25 cellular contexts compared by ENCODE assay signal in the genomic region with DNA sequence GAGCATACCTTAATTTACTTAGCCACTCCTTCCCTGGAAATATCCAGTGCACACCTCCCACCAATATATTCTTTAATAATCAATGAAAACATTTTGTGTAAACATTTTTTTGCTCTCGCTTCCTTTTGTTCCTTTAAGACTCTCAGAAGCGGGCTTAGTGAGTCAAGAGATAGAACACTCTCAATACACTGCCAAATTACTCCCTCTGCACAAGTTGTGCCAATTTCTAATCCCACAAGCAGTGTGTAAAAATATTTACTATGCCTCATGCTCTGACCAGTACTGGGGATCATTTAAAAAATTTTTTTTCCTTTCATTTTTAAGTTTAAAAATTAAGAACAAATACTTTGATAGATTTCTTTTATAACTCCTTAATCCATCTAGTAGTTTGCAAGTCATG. TPM values are rescaled to one million over a fixed set of nuclear protein-coding genes. Genes with fewer than 3 reads are reported as not detected.
A peak's percentile ranks its signal among the peaks of the same experiment; 100 is the strongest.
DNase-seq lines count a peak whose midpoint lies in the region; ATAC-seq, FAIRE-seq and TF ChIP-seq lines count a peak whose summit lies in the region.
"Had no signal": no experiment of that assay in that cellular context is flagged by ENCODE, and none has a peak within 500 bp of the region (broad histone marks: within the 10 kb centered on the region; RNA-seq: fewer than 3 reads in every experiment).

No MANE protein-coding gene starts in this region.

- TF ChIP-seq CTCF in AG10803 (conservative IDR thresholded peaks at IDR 0.05; ENCODE audit: low read length) = no peak
- no peak for TF ChIP-seq CTCF in pancreas (IDR thresholded peaks at IDR 0.05)
- TF ChIP-seq CTCF in activated CD8-positive, alpha-beta T cell treated with anti-CD3 and anti-CD28 coated beads for 36 hours (IDR thresholded peaks at IDR 0.05) = no peak

- H3K27ac Mint-ChIP-seq in activated CD8-positive, alpha-beta T cell treated with anti-CD3 and anti-CD28 coated beads for 36 hours = no peak overlapping the region
- no peak overlapping the region for H3K27ac Mint-ChIP-seq in activated CD4-positive, alpha-beta T cell treated with anti-CD3 and anti-CD28 coated beads, Interleukin-2, amount 10 ng/mL, durations not matched to agents 24 days and 14 days
- H3K27ac Mint-ChIP-seq: CD4-positive, alpha-beta T cell had no signal

- ATAC-seq in pancreas = no peak
- no peak for ATAC-seq in activated CD8-positive, alpha-beta T cell treated with anti-CD3 and anti-CD28 coated beads for 36 hours
- no peak for ATAC-seq in HG03175 (IDR thresholded peaks at IDR 0.05; ENCODE audit: unreplicated experiment)

- DNase-seq in AG10803 (ENCODE audit: low read depth) = peak; percentile 44
- no peak for DNase-seq in RCC 7860 (ENCODE audit: low spot score)
- peak; percentile 44 for DNase-seq in fibroblast of peridontal ligament (ENCODE audit: extremely low read depth)
- DNase-seq in pancreas = no peak
- DNase-seq in activated CD8-positive, alpha-beta T cell treated with anti-CD3 and anti-CD28 coated beads for 36 hours = no peak
- no peak for DNase-seq in activated CD4-positive, alpha-beta T cell treated with anti-CD3 and anti-CD28 coated beads, Interleukin-2, amount 10 ng/mL, durations not matched to agents 24 days and 14 days
- no peak for DNase-seq in stimulated activated CD4-positive, alpha-beta T cell treated with anti-CD3 and anti-CD28 coated beads, Interleukin-2, amount 100 ng/mL, for 48 hours
- DNase-seq: Caco-2; CD4-positive, alpha-beta T cell; H7; MG63; NCI-H1417; NCI-H1694 treated with DMSO at 0.1 percent for 48 hours; NCI-H2081 treated with DMSO at 0.1 percent for 48 hours; NCI-H2171 treated with DMSO at 0.1 percent for 48 hours; NCI-H526; Right ventricle myocardium superior had no signal

- peaks cover 0 to 18% (median 13%) of the 10 kb centered on the region in 3 donors for H3K4me1 ChIP-seq in pancreas
- H3K4me1 ChIP-seq: Caco-2 had no signal

- H3K4me1 Mint-ChIP-seq in activated CD8-positive, alpha-beta T cell treated with anti-CD3 and anti-CD28 coated beads for 36 hours (ENCODE audit: low read depth) = peaks cover 14% of the 10 kb centered on the region
- H3K4me1 Mint-ChIP-seq in activated CD4-positive, alpha-beta T cell treated with anti-CD3 and anti-CD28 coated beads, Interleukin-2, amount 10 ng/mL, durations not matched to agents 24 days and 14 days = peaks cover 10% of the 10 kb centered on the region

- H3K27me3 ChIP-seq in pancreas = peaks cover 0 to 3% (median 0%) of the 10 kb centered on the region in 4 donors
- H3K27me3 ChIP-seq: BLaER1, MG63 had no signal

- H3K27ac ChIP-seq in pancreas = no peak overlapping the region
- H3K27ac ChIP-seq: BLaER1 had no signal

- no peak overlapping the region for H3K4me3 Mint-ChIP-seq in activated CD8-positive, alpha-beta T cell treated with anti-CD3 and anti-CD28 coated beads for 36 hours
- no peak overlapping the region for H3K4me3 Mint-ChIP-seq in activated CD4-positive, alpha-beta T cell treated with anti-CD3 and anti-CD28 coated beads, Interleukin-2, amount 10 ng/mL, durations not matched to agents 24 days and 14 days
- H3K4me3 Mint-ChIP-seq: CD4-positive, alpha-beta T cell had no signal

- H3K27me3 Mint-ChIP-seq in activated CD8-positive, alpha-beta T cell treated with anti-CD3 and anti-CD28 coated beads for 36 hours = no peaks in the 10 kb centered on the region
- H3K27me3 Mint-ChIP-seq in activated CD4-positive, alpha-beta T cell treated with anti-CD3 and anti-CD28 coated beads, Interleukin-2, amount 10 ng/mL, durations not matched to agents 24 days and 14 days = no peaks in the 10 kb centered on the region
- H3K27me3 Mint-ChIP-seq: CD4-positive, alpha-beta T cell had no signal

- peak; percentile 44 for FAIRE-seq in RCC 7860 (lab: Jason Lieb, UNC)
- FAIRE-seq in pancreas (lab: Jason Lieb, UNC) = peak; percentile 86
- FAIRE-seq: G401.6, GM12892 had no signal

- WGBS in pancreas, 2 donors = 29 to 42% methylated on average over 2 of the region's 2 CpGs

- intact Hi-C loops in pancreas (cut with DNase I) = no loop called here
- intact Hi-C loops in activated CD8-positive, alpha-beta T cell treated with anti-CD3 and anti-CD28 coated beads for 36 hours (cut with micrococcal nuclease) = loop anchor here (10.0 kb wide), 2 partner anchors 47 to 147 kb away; no protein-coding TSS in a partner anchor
- intact Hi-C loops in activated CD4-positive, alpha-beta T cell treated with anti-CD3 and anti-CD28 coated beads, Interleukin-2, amount 10 ng/mL, durations not matched to agents 24 days and 14 days (cut with micrococcal nuclease) = no loop called here

- POLR2A ChIA-PET in activated CD8-positive, alpha-beta T cell treated with anti-CD3 and anti-CD28 coated beads for 36 hours (lab: Charles Lee) = no interaction called here

- H3K9me3 ChIP-seq in pancreas = peaks cover 0 to 3% (median 0%) of the 10 kb centered on the region in 4 donors
- H3K9me3 ChIP-seq: BLaER1, Caco-2, MG63 had no signal

- no peaks in the 10 kb centered on the region for H3K9me3 Mint-ChIP-seq in activated CD8-positive, alpha-beta T cell treated with anti-CD3 and anti-CD28 coated beads for 36 hours
- no peaks in the 10 kb centered on the region for H3K9me3 Mint-ChIP-seq in activated CD4-positive, alpha-beta T cell treated with anti-CD3 and anti-CD28 coated beads, Interleukin-2, amount 10 ng/mL, durations not matched to agents 24 days and 14 days
- H3K9me3 Mint-ChIP-seq: CD4-positive, alpha-beta T cell had no signal

- H3K36me3 Mint-ChIP-seq in activated CD8-positive, alpha-beta T cell treated with anti-CD3 and anti-CD28 coated beads for 36 hours (ENCODE audit: low read depth) = peaks cover 41% of the 10 kb centered on the region
- peaks cover 44% of the 10 kb centered on the region for H3K36me3 Mint-ChIP-seq in activated CD4-positive, alpha-beta T cell treated with anti-CD3 and anti-CD28 coated beads, Interleukin-2, amount 10 ng/mL, durations not matched to agents 24 days and 14 days (ENCODE audit: low read depth)

- peaks cover 0 to 33% (median 0%) of the 10 kb centered on the region in 3 donors for H3K36me3 ChIP-seq in pancreas

- H3K4me3 ChIP-seq in AG10803 (ENCODE audit: low read length) = no peak overlapping the region
- no peak overlapping the region for H3K4me3 ChIP-seq in pancreas
- H3K4me3 ChIP-seq: BLaER1, MG63 had no signal

- CTCF ChIA-PET in activated CD8-positive, alpha-beta T cell treated with anti-CD3 and anti-CD28 coated beads for 36 hours (lab: Charles Lee) = no interaction called here

RNA-seq across cellular contexts. Expression of a gene that starts 5.1 kb away (rescaled TPM):
- total RNA-seq in pancreas = 100 to 1,000 TPM in 4 of 6 donors, 10 to 100 TPM in 2; 83.2 to 152 (median 125) TPM
- polyA plus RNA-seq in pancreas = 100 to 1,000 TPM; 108 to 191 TPM
- 100 to 1,000 TPM; 234 to 239 TPM for total RNA-seq in activated CD8-positive, alpha-beta T cell treated with anti-CD3 and anti-CD28 coated beads for 36 hours
- total RNA-seq in activated CD4-positive, alpha-beta T cell treated with anti-CD3 and anti-CD28 coated beads, Interleukin-2, amount 10 ng/mL, durations not matched to agents 24 days and 14 days = 253 and 262 TPM in 2 replicates

RNA-seq across cellular contexts. Expression of a gene that starts 29.3 kb away (rescaled TPM):
- not detected for total RNA-seq in pancreas
- polyA plus RNA-seq in pancreas = under 1 TPM in 1 of 2 donors, not detected in 1; 0.35 TPM
- 1 to 10 TPM in 1 of 2 experiments, under 1 TPM in 1; 0.52 to 1.1 TPM for total RNA-seq in activated CD8-positive, alpha-beta T cell treated with anti-CD3 and anti-CD28 coated beads for 36 hours
- not detected in 2 replicates for total RNA-seq in activated CD4-positive, alpha-beta T cell treated with anti-CD3 and anti-CD28 coated beads, Interleukin-2, amount 10 ng/mL, durations not matched to agents 24 days and 14 days
- total RNA-seq: A673; Caco-2; CD4-positive, alpha-beta T cell; LHCN-M2; Right ventricle myocardium superior; RPMI7951; SK-MEL-5 had no signal

RNA-seq across cellular contexts. Expression of a gene that starts 52.7 kb away (rescaled TPM):
- total RNA-seq in pancreas = 10 to 100 TPM in 2 of 6 donors, 1 to 10 TPM in 4; 5.9 to 14.1 (median 8.8) TPM
- 10 to 100 TPM; 14.9 to 31.9 TPM for polyA plus RNA-seq in pancreas
- total RNA-seq in activated CD8-positive, alpha-beta T cell treated with anti-CD3 and anti-CD28 coated beads for 36 hours = 1 to 10 TPM; 6.5 to 7.7 TPM
- 3.2 and 3.8 TPM in 2 replicates for total RNA-seq in activated CD4-positive, alpha-beta T cell treated with anti-CD3 and anti-CD28 coated beads, Interleukin-2, amount 10 ng/mL, durations not matched to agents 24 days and 14 days

Comparison
In these comparisons a context has a peak if more than half of its experiments do, and no peak if none do; other contexts are left out.
1. DNase-seq: peak in AG10803 (single experiment) and fibroblast of peridontal ligament (single experiment); none in RCC 7860 (single experiment), pancreas (0 of 6), activated CD8-positive, alpha-beta T cell treated with anti-CD3 and anti-CD28 coated beads for 36 hours (single experiment), activated CD4-positive, alpha-beta T cell treated with anti-CD3 and anti-CD28 coated beads, Interleukin-2, amount 10 ng/mL, durations not matched to agents 24 days and 14 days (single experiment) and stimulated activated CD4-positive, alpha-beta T cell treated with anti-CD3 and anti-CD28 coated beads, Interleukin-2, amount 100 ng/mL, for 48 hours (0 of 2).